1 cellular context compared by ENCODE assay signal in the genomic region with DNA sequence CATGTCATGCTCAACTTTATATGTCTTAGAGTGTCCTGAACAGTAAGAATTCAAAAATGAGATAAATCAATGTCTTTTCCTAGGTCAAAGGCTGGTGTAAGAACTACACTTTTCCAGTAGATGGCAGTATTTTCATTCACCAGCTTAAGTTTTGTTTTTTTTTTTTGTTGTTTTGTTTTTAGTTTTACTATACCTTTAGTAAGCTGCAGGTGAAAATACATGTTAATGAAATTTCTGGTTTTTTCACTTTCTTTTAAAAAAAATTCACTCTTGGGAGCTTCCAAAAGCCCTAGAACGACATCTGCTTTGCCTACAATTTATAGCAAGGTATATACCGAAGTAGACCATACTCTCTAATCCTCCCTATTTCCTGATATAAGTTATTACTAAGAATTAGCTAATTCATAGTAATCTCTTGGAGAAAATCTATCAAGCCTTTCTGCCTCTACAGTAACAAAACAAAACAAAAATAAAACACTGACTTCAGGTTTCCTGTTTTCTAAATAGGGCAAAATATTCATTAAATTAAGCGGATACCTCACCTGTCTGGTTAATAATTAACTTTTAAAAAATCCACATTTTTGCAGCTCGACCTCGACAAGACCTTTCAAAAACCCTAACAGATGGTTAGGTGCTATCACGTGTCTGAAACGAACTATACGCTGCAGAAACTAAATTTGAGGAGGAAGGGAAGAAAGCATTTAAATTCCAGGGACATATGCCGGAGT.
TF ChIP-seq lines count a peak whose summit lies in the region.

No MANE protein-coding gene starts in this region.

TF ChIP-seq in GM23338, 12 proteins besides CTCF, POLR2A, EP300 and RAD21:
- TF ChIP-seq, protein P1, sequence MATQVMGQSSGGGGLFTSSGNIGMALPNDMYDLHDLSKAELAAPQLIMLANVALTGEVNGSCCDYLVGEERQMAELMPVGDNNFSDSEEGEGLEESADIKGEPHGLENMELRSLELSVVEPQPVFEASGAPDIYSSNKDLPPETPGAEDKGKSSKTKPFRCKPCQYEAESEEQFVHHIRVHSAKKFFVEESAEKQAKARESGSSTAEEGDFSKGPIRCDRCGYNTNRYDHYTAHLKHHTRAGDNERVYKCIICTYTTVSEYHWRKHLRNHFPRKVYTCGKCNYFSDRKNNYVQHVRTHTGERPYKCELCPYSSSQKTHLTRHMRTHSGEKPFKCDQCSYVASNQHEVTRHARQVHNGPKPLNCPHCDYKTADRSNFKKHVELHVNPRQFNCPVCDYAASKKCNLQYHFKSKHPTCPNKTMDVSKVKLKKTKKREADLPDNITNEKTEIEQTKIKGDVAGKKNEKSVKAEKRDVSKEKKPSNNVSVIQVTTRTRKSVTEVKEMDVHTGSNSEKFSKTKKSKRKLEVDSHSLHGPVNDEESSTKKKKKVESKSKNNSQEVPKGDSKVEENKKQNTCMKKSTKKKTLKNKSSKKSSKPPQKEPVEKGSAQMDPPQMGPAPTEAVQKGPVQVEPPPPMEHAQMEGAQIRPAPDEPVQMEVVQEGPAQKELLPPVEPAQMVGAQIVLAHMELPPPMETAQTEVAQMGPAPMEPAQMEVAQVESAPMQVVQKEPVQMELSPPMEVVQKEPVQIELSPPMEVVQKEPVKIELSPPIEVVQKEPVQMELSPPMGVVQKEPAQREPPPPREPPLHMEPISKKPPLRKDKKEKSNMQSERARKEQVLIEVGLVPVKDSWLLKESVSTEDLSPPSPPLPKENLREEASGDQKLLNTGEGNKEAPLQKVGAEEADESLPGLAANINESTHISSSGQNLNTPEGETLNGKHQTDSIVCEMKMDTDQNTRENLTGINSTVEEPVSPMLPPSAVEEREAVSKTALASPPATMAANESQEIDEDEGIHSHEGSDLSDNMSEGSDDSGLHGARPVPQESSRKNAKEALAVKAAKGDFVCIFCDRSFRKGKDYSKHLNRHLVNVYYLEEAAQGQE (IDR thresholded peaks at IDR 0.05; ENCODE audit: unreplicated experiment) = no peak
- no peak for TF ChIP-seq ZNF462 (CRISPR knock-in tag; IDR thresholded peaks at IDR 0.05)
- no peak for TF ChIP-seq CREB1 (CRISPR knock-in tag; IDR thresholded peaks at IDR 0.05; ENCODE audit: low read depth)
- no peak for TF ChIP-seq ZNF331 (CRISPR knock-in tag; IDR thresholded peaks at IDR 0.05; ENCODE audit: low read depth)
- no peak for TF ChIP-seq STAT1 (IDR thresholded peaks at IDR 0.05; ENCODE audit: unreplicated experiment)
- TF ChIP-seq, protein P2, sequence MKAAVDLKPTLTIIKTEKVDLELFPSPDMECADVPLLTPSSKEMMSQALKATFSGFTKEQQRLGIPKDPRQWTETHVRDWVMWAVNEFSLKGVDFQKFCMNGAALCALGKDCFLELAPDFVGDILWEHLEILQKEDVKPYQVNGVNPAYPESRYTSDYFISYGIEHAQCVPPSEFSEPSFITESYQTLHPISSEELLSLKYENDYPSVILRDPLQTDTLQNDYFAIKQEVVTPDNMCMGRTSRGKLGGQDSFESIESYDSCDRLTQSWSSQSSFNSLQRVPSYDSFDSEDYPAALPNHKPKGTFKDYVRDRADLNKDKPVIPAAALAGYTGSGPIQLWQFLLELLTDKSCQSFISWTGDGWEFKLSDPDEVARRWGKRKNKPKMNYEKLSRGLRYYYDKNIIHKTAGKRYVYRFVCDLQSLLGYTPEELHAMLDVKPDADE (IDR thresholded peaks at IDR 0.05) = no peak
- no peak for TF ChIP-seq NANOG (IDR thresholded peaks at IDR 0.05; ENCODE audit: borderline replicate concordance)
- no peak for TF ChIP-seq JUNB (IDR thresholded peaks at IDR 0.05; ENCODE audit: unreplicated experiment)
- no peak for TF ChIP-seq ZNF114 (CRISPR knock-in tag; IDR thresholded peaks at IDR 0.05)
- TF ChIP-seq EZH2 (IDR thresholded peaks at IDR 0.05; ENCODE audit: low read depth, unreplicated experiment) = no peak
- no peak for TF ChIP-seq POLR2AphosphoS5 (IDR thresholded peaks at IDR 0.05; ENCODE audit: low read depth)
- no peak for TF ChIP-seq EZH2phosphoT487 (IDR thresholded peaks at IDR 0.05; ENCODE audit: unreplicated experiment)
